In the genomic region with DNA sequence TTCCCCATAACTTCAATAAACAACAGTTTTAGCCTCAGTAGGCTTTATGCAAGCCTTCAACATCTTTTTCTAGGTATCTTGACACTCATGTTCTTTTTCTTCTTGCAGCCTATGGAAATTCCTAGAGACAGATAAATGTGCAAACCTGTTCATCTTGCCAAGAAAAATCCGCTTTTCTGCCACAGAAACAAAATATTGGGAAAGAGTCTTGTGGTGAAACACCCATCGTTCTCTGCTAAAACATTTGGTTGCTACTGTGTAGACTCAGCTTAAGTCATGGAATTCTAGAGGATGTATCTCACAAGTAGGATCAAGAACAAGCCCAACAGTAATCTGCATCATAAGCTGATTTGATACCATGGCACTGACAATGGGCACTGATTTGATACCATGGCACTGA, we compare ENCODE assay signal across 20 cellular contexts.
DNase-seq lines count a peak whose midpoint lies in the region; ATAC-seq and TF ChIP-seq lines count a peak whose summit lies in the region.
"Had no signal": no experiment of that assay in that cellular context is flagged by ENCODE, and none has a peak within 500 bp of the region (broad histone marks: within the 10 kb centered on the region; RNA-seq: fewer than 3 reads in every experiment).

No MANE protein-coding gene starts in this region.

- no peak for DNase-seq in CD4-positive, CD25-positive, alpha-beta regulatory T cell
- DNase-seq in choroid plexus epithelial cell (ENCODE audit: low read depth): peak; percentile 49
- DNase-seq in fibroblast of the aortic adventitia (ENCODE audit: low read depth): peak; percentile 79
- no peak for DNase-seq in stimulated activated naive B cell treated with anti-CD40 and anti-IgM and Interleukin-4, amounts not matched to agents 10 μg/mL and 1 μg/mL and 100 μg/mL, for 72 hours
- DNase-seq in activated naive CD4-positive, alpha-beta T cell treated with anti-CD3 and anti-CD28 coated beads for 36 hours: no peak
- no peak for DNase-seq in NCI-H1417 treated with DMSO at 0.1 percent for 48 hours (lab: John Stamatoyannopoulos, UW)
- DNase-seq in mesenteric fat pad (ENCODE audit: low spot score): no peak
- DNase-seq: Calu3; CD8-positive, alpha-beta T cell; DMS153; MV-4-11; NCI-H1105 treated with DMSO at 0.1 percent for 48 hours; NCI-H1694; NCI-H446 treated with DMSO at 0.1 percent for 48 hours; NCI-H526 treated with DMSO at 0.1 percent for 48 hours had no signal

- H3K36me3 Mint-ChIP-seq in CD4-positive, CD25-positive, alpha-beta regulatory T cell: peaks cover 10% of the 10 kb centered on the region
- H3K36me3 Mint-ChIP-seq in stimulated activated naive B cell treated with anti-CD40 and anti-IgM and Interleukin-4, amounts not matched to agents 10 μg/mL and 1 μg/mL and 100 μg/mL, for 72 hours: peaks cover 16 to 30% of the 10 kb centered on the region in 2 donors
- H3K36me3 Mint-ChIP-seq in activated naive CD4-positive, alpha-beta T cell treated with anti-CD3 and anti-CD28 coated beads for 36 hours (ENCODE audit: low read depth): no peaks in the 10 kb centered on the region
- H3K36me3 Mint-ChIP-seq: CD8-positive, alpha-beta T cell had no signal

- H3K27me3 ChIP-seq in CD4-positive, CD25-positive, alpha-beta regulatory T cell (ENCODE audit: control insufficient read depth, insufficient read depth, low read length): no peaks in the 10 kb centered on the region
- H3K27me3 ChIP-seq: SJSA1 had no signal

- H3K27me3 Mint-ChIP-seq in CD4-positive, CD25-positive, alpha-beta regulatory T cell: no peaks in the 10 kb centered on the region
- no peaks in the 10 kb centered on the region for H3K27me3 Mint-ChIP-seq in stimulated activated naive B cell treated with anti-CD40 and anti-IgM and Interleukin-4, amounts not matched to agents 10 μg/mL and 1 μg/mL and 100 μg/mL, for 72 hours
- H3K27me3 Mint-ChIP-seq in activated naive CD4-positive, alpha-beta T cell treated with anti-CD3 and anti-CD28 coated beads for 36 hours (ENCODE audit: low read depth): no peaks in the 10 kb centered on the region
- H3K27me3 Mint-ChIP-seq: IgD-negative memory B cell had no signal

- H3K27ac ChIP-seq in CD4-positive, CD25-positive, alpha-beta regulatory T cell (ENCODE audit: insufficient read depth, low read length, poor library complexity, severe bottlenecking): no peak overlapping the region
- H3K27ac ChIP-seq: SJSA1 had no signal

- intact Hi-C loops in activated naive CD4-positive, alpha-beta T cell treated with anti-CD3 and anti-CD28 coated beads for 36 hours (cut with micrococcal nuclease): no loop called here

- ATAC-seq in CD4-positive, CD25-positive, alpha-beta regulatory T cell (ENCODE audit: low read depth in 2 of 2): no peak
- ATAC-seq in stimulated activated naive B cell treated with anti-CD40 and anti-IgM and Interleukin-4, amounts not matched to agents 10 μg/mL and 1 μg/mL and 100 μg/mL, for 72 hours (replicated peaks): no peak
- ATAC-seq: CD8-positive, alpha-beta T cell; GM23338; Right ventricle myocardium inferior had no signal

- no peak overlapping the region for H3K4me3 ChIP-seq in CD4-positive, CD25-positive, alpha-beta regulatory T cell (ENCODE audit: low read depth, low read length)
- no peak overlapping the region for H3K4me3 ChIP-seq in choroid plexus epithelial cell (ENCODE audit: low read depth, low read length)
- H3K4me3 ChIP-seq in fibroblast of the aortic adventitia (ENCODE audit: low read depth, low read length): no peak overlapping the region
- H3K4me3 ChIP-seq: GM23338, HAP-1, SJSA1 had no signal

- CTCF ChIA-PET in activated naive CD4-positive, alpha-beta T cell treated with anti-CD3 and anti-CD28 coated beads for 36 hours (lab: Charles Lee): no interaction called here

- no peak overlapping the region for H3K4me3 Mint-ChIP-seq in CD4-positive, CD25-positive, alpha-beta regulatory T cell
- no peak overlapping the region for H3K4me3 Mint-ChIP-seq in stimulated activated naive B cell treated with anti-CD40 and anti-IgM and Interleukin-4, amounts not matched to agents 10 μg/mL and 1 μg/mL and 100 μg/mL, for 72 hours
- no peak overlapping the region for H3K4me3 Mint-ChIP-seq in activated naive CD4-positive, alpha-beta T cell treated with anti-CD3 and anti-CD28 coated beads for 36 hours
- H3K4me3 Mint-ChIP-seq: CD8-positive, alpha-beta T cell; GM23338 had no signal

- TF ChIP-seq CTCF in choroid plexus epithelial cell (conservative IDR thresholded peaks at IDR 0.05; ENCODE audit: low read depth, low read length) (no peak), fibroblast of the aortic adventitia (IDR thresholded peaks at IDR 0.05; ENCODE audit: insufficient read depth, low read length) (no peak)

- peaks cover 12% of the 10 kb centered on the region for H3K4me1 ChIP-seq in CD4-positive, CD25-positive, alpha-beta regulatory T cell (ENCODE audit: control insufficient read depth, insufficient read depth, low read length, poor library complexity, severe bottlenecking)
- H3K4me1 ChIP-seq: HAP-1, SJSA1 had no signal

- no peaks in the 10 kb centered on the region for H3K9me3 ChIP-seq in CD4-positive, CD25-positive, alpha-beta regulatory T cell (ENCODE audit: control insufficient read depth in 2 of 2, low read length in 2 of 2)
- H3K9me3 ChIP-seq: HAP-1, SJSA1 had no signal

- peak overlapping the region in 2 of 3 donors; percentile 5 to 76 for H3K27ac Mint-ChIP-seq in CD4-positive, CD25-positive, alpha-beta regulatory T cell
- peak overlapping the region; percentile 96 for H3K27ac Mint-ChIP-seq in stimulated activated naive B cell treated with anti-CD40 and anti-IgM and Interleukin-4, amounts not matched to agents 10 μg/mL and 1 μg/mL and 100 μg/mL, for 72 hours
- H3K27ac Mint-ChIP-seq in activated naive CD4-positive, alpha-beta T cell treated with anti-CD3 and anti-CD28 coated beads for 36 hours: no peak overlapping the region
- H3K27ac Mint-ChIP-seq: CD8-positive, alpha-beta T cell; GM23338 had no signal

- peaks cover 0 to 57% (median 20%) of the 10 kb centered on the region in 4 donors for H3K4me1 Mint-ChIP-seq in CD4-positive, CD25-positive, alpha-beta regulatory T cell
- H3K4me1 Mint-ChIP-seq in stimulated activated naive B cell treated with anti-CD40 and anti-IgM and Interleukin-4, amounts not matched to agents 10 μg/mL and 1 μg/mL and 100 μg/mL, for 72 hours: peaks cover 76 to 100% of the 10 kb centered on the region in 2 donors
- peaks cover 30% of the 10 kb centered on the region for H3K4me1 Mint-ChIP-seq in activated naive CD4-positive, alpha-beta T cell treated with anti-CD3 and anti-CD28 coated beads for 36 hours (ENCODE audit: low read depth)

- no peaks in the 10 kb centered on the region for H3K36me3 ChIP-seq in CD4-positive, CD25-positive, alpha-beta regulatory T cell (ENCODE audit: control insufficient read depth, insufficient read depth, low read length)
- H3K36me3 ChIP-seq: HAP-1, SJSA1 had no signal

- no peaks in the 10 kb centered on the region for H3K9me3 Mint-ChIP-seq in CD4-positive, CD25-positive, alpha-beta regulatory T cell
- H3K9me3 Mint-ChIP-seq in stimulated activated naive B cell treated with anti-CD40 and anti-IgM and Interleukin-4, amounts not matched to agents 10 μg/mL and 1 μg/mL and 100 μg/mL, for 72 hours: peaks cover 1 to 3% of the 10 kb centered on the region in 2 donors
- no peaks in the 10 kb centered on the region for H3K9me3 Mint-ChIP-seq in activated naive CD4-positive, alpha-beta T cell treated with anti-CD3 and anti-CD28 coated beads for 36 hours
- H3K9me3 Mint-ChIP-seq: CD8-positive, alpha-beta T cell; GM23338 had no signal

Comparison
In these comparisons a context has a peak if more than half of its experiments do, and no peak if none do; other contexts are left out.
1. DNase-seq: peak in choroid plexus epithelial cell (single experiment) and fibroblast of the aortic adventitia (single experiment); none in CD4-positive, CD25-positive, alpha-beta regulatory T cell (0 of 3), stimulated activated naive B cell treated with anti-CD40 and anti-IgM and Interleukin-4, amounts not matched to agents 10 μg/mL and 1 μg/mL and 100 μg/mL, for 72 hours (single experiment), activated naive CD4-positive, alpha-beta T cell treated with anti-CD3 and anti-CD28 coated beads for 36 hours (single experiment), NCI-H1417 treated with DMSO at 0.1 percent for 48 hours (single experiment) and mesenteric fat pad (single experiment).